In genomic region chr2:131482506-131483155, GRCh38 we compare ENCODE assay signal across 19 cellular contexts. TPM values are rescaled to one million over a fixed set of nuclear protein-coding genes. Genes with fewer than 3 reads are reported as not detected.
"Had no signal": no experiment of that assay in that cellular context is flagged by ENCODE, and none has a peak within 500 bp of the region (broad histone marks: within the 10 kb centered on the region; RNA-seq: fewer than 3 reads in every experiment).

No MANE protein-coding gene starts in this region.

RNA-seq across cellular contexts. Expression of gene TUBA3D, which starts 6.7 kb away (rescaled TPM):
- total RNA-seq: activated CD4-positive, alpha-beta memory T cell treated with anti-CD3 and anti-CD28 coated beads, Interleukin-2, amount 10 ng/mL, durations not matched to agents 7 days and 5 days; activated CD4-positive, alpha-beta T cell treated with anti-CD3 and anti-CD28 coated beads for 36 hours; activated CD4-positive, alpha-beta T cell treated with anti-CD3 and anti-CD28 coated beads, Interleukin-2, amount 10 ng/mL, durations not matched to agents 7 days and 5 days; activated CD8-positive, alpha-beta memory T cell treated with anti-CD3 and anti-CD28 coated beads for 36 hours; activated CD8-positive, alpha-beta T cell treated with anti-CD3 and anti-CD28 coated beads, Interleukin-2, amount 10 ng/mL, durations not matched to agents 7 days and 5 days; activated naive CD8-positive, alpha-beta T cell treated with anti-CD3 and anti-CD28 coated beads, Interleukin-2, amount 10 ng/mL, durations not matched to agents 7 days and 5 days; activated T-cell treated with anti-CD3 and anti-CD28 coated beads, Interleukin-2, amount 50 U/mL, for 4 hours; activated T-cell treated with anti-CD3 and anti-CD28 coated beads, Interleukin-2, amount 50 U/mL, for 72 hours; activated T-helper 1 cell treated with anti-CD3 and anti-CD28 coated beads, Interleukin-12 subunit alpha, Interleukin-12 subunit beta, Interleukin-2, Interleukin-4 antibody, amounts not matched to agents 30 ng/mL and 10 ng/mL and 1 ng/mL, durations not matched to agents 14 hours and 24 hours and 36 hours; activated T-helper 17 cell treated with anti-CD3 and anti-CD28 coated beads, Interleukin-2, amount 50 U/mL, for 72 hours; adrenal gland; aorta; astrocyte; body of pancreas; breast epithelium; T-cell; T-helper 1 cell treated with Interleukin-12 subunit alpha and Interleukin-12 subunit beta and Interleukin-4 antibody, amounts not matched to agents 30 ng/mL and 1 ng/mL, for 36 hours; T-helper 17 cell; T-helper 2 cell treated with Interferon-gamma antibody and Interleukin-4, amounts not matched to agents 100 ng/mL and 5 ng/mL, for 36 hours had no signal
